ENCODE assay signal across 8 cellular contexts in genomic region chr2:20326163-20326780, GRCh38. TPM values are rescaled to one million over a fixed set of nuclear protein-coding genes. Genes with fewer than 3 reads are reported as not detected.
DNase-seq lines count a peak whose midpoint lies in the region; ATAC-seq and TF ChIP-seq lines count a peak whose summit lies in the region.

No MANE protein-coding gene starts in this region.

- H3K4me3 ChIP-seq in CD4-positive, alpha-beta memory T cell (ENCODE audit: low read length in 2 of 2) = no peak overlapping the region
- H3K4me3 ChIP-seq in adrenal gland (no peak overlapping the region), smooth muscle cell (no peak overlapping the region)

- WGBS in adrenal gland, 4 donors = 51 to 60% (median 55%) methylated on average over 4 of the region's 4 CpGs
- 60% methylated on average over 4 of the region's 4 CpGs for WGBS in smooth muscle cell (ENCODE audit: low lambda C conversion rate)

- DNase-seq in CD4-positive, alpha-beta memory T cell = peak; percentile 34 to 55 (median 41)
- DNase-seq in HT1080 (ENCODE audit: low read depth) = peak; percentile 52
- peak; percentile 49 for DNase-seq in RPMI8226
- peak; percentile 31 to 84 (median 62) for DNase-seq in adrenal gland
- peak; percentile 38 for DNase-seq in hepatic stellate cell (ENCODE audit: low spot score)
- no peak for DNase-seq in smooth muscle cell (lab: John Stamatoyannopoulos, UW; ENCODE audit: unreplicated experiment)

- peaks cover 98% of the 10 kb centered on the region for H4K20me1 ChIP-seq in smooth muscle cell (ENCODE audit: low read depth)

- no peaks in the 10 kb centered on the region for H3K27me3 Mint-ChIP-seq in CD4-positive, alpha-beta memory T cell

- H3K9me3 ChIP-seq in CD4-positive, alpha-beta memory T cell (ENCODE audit: control insufficient read depth in 1 of 2, low read length in 2 of 2) = peaks cover 0 to 6% of the 10 kb centered on the region in 2 donors
- H3K9me3 ChIP-seq in adrenal gland (replicated peaks in 1 of 3) (no peaks in the 10 kb centered on the region), smooth muscle cell (replicated peaks; ENCODE audit: low read depth) (no peaks in the 10 kb centered on the region)

- H3K36me3 ChIP-seq in CD4-positive, alpha-beta memory T cell (ENCODE audit: insufficient read depth, low read length) = peaks cover 14% of the 10 kb centered on the region
- H3K36me3 ChIP-seq in adrenal gland (replicated peaks in 1 of 2) (peaks cover 0 to 5% of the 10 kb centered on the region in 2 donors), smooth muscle cell (ENCODE audit: low read depth) (no peaks in the 10 kb centered on the region)

- H3K4me1 Mint-ChIP-seq in CD4-positive, alpha-beta memory T cell = peaks cover 42 to 76% (median 65%) of the 10 kb centered on the region in 4 donors

- no peak overlapping the region for H3K27ac ChIP-seq in CD4-positive, alpha-beta memory T cell (ENCODE audit: low read depth, low read length)
- H3K27ac ChIP-seq in adrenal gland (no peak overlapping the region), smooth muscle cell (ENCODE audit: low read depth) (peak overlapping the region; percentile 77)

- peaks cover 0 to 7% (median 4%) of the 10 kb centered on the region in 8 donors for H3K9me3 Mint-ChIP-seq in CD4-positive, alpha-beta memory T cell

- ATAC-seq in GM18907 (IDR thresholded peaks at IDR 0.05; ENCODE audit: unreplicated experiment) = peak; percentile 73
- ATAC-seq in HG02571 (IDR thresholded peaks at IDR 0.05; ENCODE audit: unreplicated experiment) = no peak

- H3K4me1 ChIP-seq in CD4-positive, alpha-beta memory T cell (ENCODE audit: insufficient read depth, low read length) = peaks cover 52% of the 10 kb centered on the region
- H3K4me1 ChIP-seq in adrenal gland (replicated peaks in 1 of 2) (peaks cover 22 to 47% of the 10 kb centered on the region in 2 donors), smooth muscle cell (ENCODE audit: low read depth) (peaks cover 7% of the 10 kb centered on the region)

- POLR2A ChIA-PET in CD4-positive, alpha-beta memory T cell (lab: Charles Lee; ENCODE audit: partially characterized antibody) = interaction anchor here (0.7 to 2.2 kb wide), 5 partner anchors 9 to 66 kb away, joined by 3 to 14 read pairs (median 4); no protein-coding TSS in a partner anchor

- CTCF ChIA-PET in CD4-positive, alpha-beta memory T cell (lab: Charles Lee; ENCODE audit: partially characterized antibody) = interaction anchor here (0.7 to 6.6 kb wide), 29 partner anchors 8 to 371 kb away, joined by 3 to 41 read pairs (median 6); partner anchors contain the start of genes HS1BP3 and RHOB

- intact Hi-C loops in CD4-positive, alpha-beta memory T cell (cut with micrococcal nuclease) = loop anchor here (1.0 to 10.0 kb wide), 3 partner anchors 24 to 119 kb away; partner anchors contain the start of genes PUM2 and RHOB
- intact Hi-C loops in adrenal gland (cut with DNase I) = no loop called here

- TF ChIP-seq CTCF in adrenal gland (IDR thresholded peaks at IDR 0.05) (peak; percentile 35 to 69 (median 58)), smooth muscle cell (IDR thresholded peaks at IDR 0.05; ENCODE audit: borderline replicate concordance, insufficient read depth, poor library complexity, severe bottlenecking) (peak; percentile 72)

- peaks cover 100% of the 10 kb centered on the region for H3K79me2 ChIP-seq in smooth muscle cell (ENCODE audit: low read depth)

- H3K4me3 Mint-ChIP-seq in CD4-positive, alpha-beta memory T cell = peak overlapping the region in 2 of 8 donors; percentile 31 to 51

- no peak overlapping the region for H3K4me2 ChIP-seq in smooth muscle cell

- peaks cover 38 to 57% of the 10 kb centered on the region in 2 donors for H3K36me3 Mint-ChIP-seq in CD4-positive, alpha-beta memory T cell

- no peak overlapping the region for H2AFZ ChIP-seq in smooth muscle cell (ENCODE audit: low read depth)

- TF ChIP-seq POLR2A in adrenal gland (IDR thresholded peaks at IDR 0.05) = no peak

- no peaks in the 10 kb centered on the region for H3K27me3 ChIP-seq in CD4-positive, alpha-beta memory T cell (ENCODE audit: insufficient read depth, low read length)
- H3K27me3 ChIP-seq in adrenal gland = no peaks in the 10 kb centered on the region
- no peaks in the 10 kb centered on the region for H3K27me3 ChIP-seq in smooth muscle cell (ENCODE audit: low read depth)

- no peak overlapping the region for H3K9ac ChIP-seq in smooth muscle cell (ENCODE audit: low read depth)

- peaks cover 6% of the 10 kb centered on the region for H3F3A ChIP-seq in smooth muscle cell (ENCODE audit: low read depth)

- H3K27ac Mint-ChIP-seq in CD4-positive, alpha-beta memory T cell = peak overlapping the region; percentile 45 to 75 (median 52)

RNA-seq across cellular contexts. Expression of gene PUM2, which starts 24.4 kb away (rescaled TPM):
- total RNA-seq in CD4-positive, alpha-beta memory T cell = 100 to 1,000 TPM; 161 to 184 TPM
- 10 to 100 TPM; 20.3 to 20.5 TPM for polyA plus RNA-seq in CD4-positive, alpha-beta memory T cell
- total RNA-seq in HT1080 (2014; rRNA removed; shearing (Covaris generic)) = 18.7 and 35.1 TPM in 2 replicates
- polyA plus RNA-seq in HT1080 (2015; cell fraction: cytosol; rRNA removed) = 37.9 and 52.7 TPM in 2 replicates
- 47.7 and 49.1 TPM in 2 replicates for polyA plus RNA-seq in HT1080 (2015; cell fraction: nucleus; rRNA removed)
- 100 to 1,000 TPM in 1 of 8 donors, 10 to 100 TPM in 7; 40.4 to 105 (median 61.3) TPM for total RNA-seq in adrenal gland
- polyA plus RNA-seq in adrenal gland = 10 to 100 TPM; 25.5 to 53.7 (median 36.3) TPM
- 42.0 and 54.1 TPM in 2 replicates for total RNA-seq in smooth muscle cell
- 5.2 and 9.1 TPM in 2 replicates for polyA plus RNA-seq in smooth muscle cell
